Comparison of ENCODE assay signal across 8 cellular contexts in genomic region chr16:85615852-85616607, GRCh38. TPM values are rescaled to one million over a fixed set of nuclear protein-coding genes. Genes with fewer than 3 reads are reported as not detected.
A peak's percentile ranks its signal among the peaks of the same experiment; 100 is the strongest.
DNase-seq lines count a peak whose midpoint lies in the region; ATAC-seq, FAIRE-seq and TF ChIP-seq lines count a peak whose summit lies in the region.

No MANE protein-coding gene starts in this region.

- peaks cover 30% of the 10 kb centered on the region for H3K79me2 ChIP-seq in astrocyte (ENCODE audit: insufficient read depth, low read length)
- H3K79me2 ChIP-seq in hepatocyte, result peaks cover 74% of the 10 kb centered on the region

- H3K27ac ChIP-seq in CD4-positive, alpha-beta T cell (ENCODE audit: low read depth, low read length), result no peak overlapping the region
- H3K27ac ChIP-seq in KOPT-K1 (ENCODE audit: low read depth, low read length, poor library complexity, severe bottlenecking) (peak overlapping the region; percentile 91), astrocyte (ENCODE audit: low read depth, low read length) (no peak overlapping the region), hepatocyte (peak overlapping the region; percentile 99), sigmoid colon (peak overlapping the region; percentile 93 to 97 (median 95))

- H3K9ac ChIP-seq in astrocyte (ENCODE audit: low read length), result peak overlapping the region; percentile 11

- FAIRE-seq in astrocyte (lab: Jason Lieb, UNC), result no peak

- intact Hi-C loops in CD4-positive, alpha-beta T cell (cut with DNase I, micrococcal nuclease), result loop anchor here in 1 of 2 experiments (10.0 kb wide), 1 partner anchor 341 kb away; no protein-coding TSS in a partner anchor
- intact Hi-C loops in sigmoid colon (cut with DNase I), result loop anchor here (10.0 kb wide), 1 partner anchor 311 kb away; no protein-coding TSS in a partner anchor

- CTCF ChIA-PET in CD4-positive, alpha-beta T cell (lab: Charles Lee), result interaction anchor here (0.6 to 3.6 kb wide), 23 partner anchors 10 to 371 kb away, joined by 3 to 38 read pairs (median 4); no protein-coding TSS in a partner anchor

- peaks cover 23% of the 10 kb centered on the region for H3K27me3 Mint-ChIP-seq in CD4-positive, alpha-beta T cell
- peaks cover 6% of the 10 kb centered on the region for H3K27me3 Mint-ChIP-seq in astrocyte (ENCODE audit: low read depth, unreplicated experiment)

- DNase-seq in CD4-positive, alpha-beta T cell, result peak; percentile 60 to 78 (median 70)
- DNase-seq in T-helper 9 cell, result peak; percentile 75
- DNase-seq in astrocyte (ENCODE audit: low read depth), result peak; percentile 72
- DNase-seq in hepatocyte (ENCODE audit: low spot score), result peak; percentile 90
- DNase-seq in sigmoid colon, result peak; percentile 91

- H3K4me2 ChIP-seq in astrocyte (ENCODE audit: low read length) (peak overlapping the region; percentile 86), hepatocyte (peak overlapping the region; percentile 100)

- no peaks in the 10 kb centered on the region for H3K9me3 ChIP-seq in CD4-positive, alpha-beta T cell (ENCODE audit: control insufficient read depth, low read length)
- H3K9me3 ChIP-seq in KOPT-K1 (ENCODE audit: insufficient read depth, low read length, poor library complexity, severe bottlenecking) (no peaks in the 10 kb centered on the region), astrocyte (ENCODE audit: insufficient read depth, low read depth, low read length) (no peaks in the 10 kb centered on the region), hepatocyte (ENCODE audit: low read depth) (no peaks in the 10 kb centered on the region), sigmoid colon (no peaks in the 10 kb centered on the region)

- H4K20me1 ChIP-seq in astrocyte (ENCODE audit: insufficient read depth, low read length), result peaks cover 81% of the 10 kb centered on the region
- H4K20me1 ChIP-seq in hepatocyte (ENCODE audit: insufficient read depth, poor library complexity, severe bottlenecking), result peaks cover 78% of the 10 kb centered on the region

- H3K9me3 Mint-ChIP-seq in CD4-positive, alpha-beta T cell, result no peaks in the 10 kb centered on the region
- no peaks in the 10 kb centered on the region for H3K9me3 Mint-ChIP-seq in astrocyte (ENCODE audit: unreplicated experiment)

- peaks cover 7% of the 10 kb centered on the region for H3K27me3 ChIP-seq in CD4-positive, alpha-beta T cell (ENCODE audit: control insufficient read depth, insufficient read depth, low read length)
- H3K27me3 ChIP-seq in astrocyte (ENCODE audit: insufficient read depth, low read length), result peaks cover 3% of the 10 kb centered on the region
- no peaks in the 10 kb centered on the region for H3K27me3 ChIP-seq in hepatocyte
- no peaks in the 10 kb centered on the region for H3K27me3 ChIP-seq in sigmoid colon

- TF ChIP-seq EP300 in sigmoid colon (IDR thresholded peaks at IDR 0.05), result no peak

- H2AFZ ChIP-seq in astrocyte (ENCODE audit: low read depth, low read length), result no peak overlapping the region
- no peak overlapping the region for H2AFZ ChIP-seq in hepatocyte

- peak; percentile 75 for TF ChIP-seq CTCF in CD4-positive, alpha-beta T cell (IDR thresholded peaks at IDR 0.05)
- peak; percentile 84 for TF ChIP-seq CTCF in astrocyte (IDR thresholded peaks at IDR 0.05; ENCODE audit: insufficient read depth, low read depth, low read length)
- peak; percentile 95 for TF ChIP-seq CTCF in hepatocyte (IDR thresholded peaks at IDR 0.05; ENCODE audit: poor library complexity)
- peak; percentile 80 to 95 (median 86) for TF ChIP-seq CTCF in sigmoid colon (IDR thresholded peaks at IDR 0.05)

- H3K4me1 ChIP-seq in astrocyte (ENCODE audit: insufficient read depth, low read length) (peaks cover 38% of the 10 kb centered on the region), hepatocyte (ENCODE audit: insufficient read depth) (peaks cover 49% of the 10 kb centered on the region), sigmoid colon (peaks cover 0 to 68% (median 54%) of the 10 kb centered on the region in 4 donors)

- peak overlapping the region; percentile 46 for H3K27ac Mint-ChIP-seq in CD4-positive, alpha-beta T cell
- H3K27ac Mint-ChIP-seq in astrocyte (ENCODE audit: unreplicated experiment), result peak overlapping the region; percentile 18

- H3K4me3 ChIP-seq in astrocyte (ENCODE audit: insufficient read depth, low read depth, low read length) (no peak overlapping the region), hepatocyte (no peak overlapping the region), sigmoid colon (peak overlapping the region in 2 of 4 donors; percentile 15 to 19)

- WGBS in hepatocyte (ENCODE audit: low lambda C conversion rate, missing lambda C conversion rate), result 32% methylated on average over 21 of the region's 21 CpGs
- WGBS in sigmoid colon, 2 donors, result 26 to 49% methylated on average over 21 of the region's 21 CpGs

- peaks cover 27% of the 10 kb centered on the region for H3K4me1 Mint-ChIP-seq in CD4-positive, alpha-beta T cell (ENCODE audit: low read depth)
- H3K4me1 Mint-ChIP-seq in astrocyte (ENCODE audit: low read depth, unreplicated experiment), result peaks cover 11% of the 10 kb centered on the region

- H3K36me3 ChIP-seq in KOPT-K1 (ENCODE audit: insufficient read depth, low read length), result peaks cover 45% of the 10 kb centered on the region
- no peaks in the 10 kb centered on the region for H3K36me3 ChIP-seq in astrocyte (ENCODE audit: insufficient read depth, low read length)
- no peaks in the 10 kb centered on the region for H3K36me3 ChIP-seq in hepatocyte (replicated peaks; ENCODE audit: insufficient read depth, low read depth)
- H3K36me3 ChIP-seq in sigmoid colon, result no peaks in the 10 kb centered on the region

- ATAC-seq in CD4-positive, alpha-beta T cell (ENCODE audit: poor library complexity), result peak; percentile 66
- ATAC-seq in GM19467 (IDR thresholded peaks at IDR 0.05; ENCODE audit: unreplicated experiment), result peak; percentile 31
- ATAC-seq in HG03025 (IDR thresholded peaks at IDR 0.05; ENCODE audit: low FRiP score, unreplicated experiment), result no peak

- H3K9me2 ChIP-seq in hepatocyte (replicated peaks; ENCODE audit: insufficient read depth), result no peaks in the 10 kb centered on the region

- peak overlapping the region; percentile 84 for H3K4me3 Mint-ChIP-seq in CD4-positive, alpha-beta T cell
- peak overlapping the region; percentile 27 for H3K4me3 Mint-ChIP-seq in astrocyte (ENCODE audit: unreplicated experiment)

- POLR2A ChIA-PET in CD4-positive, alpha-beta T cell (lab: Charles Lee), result interaction anchor here (0.6 to 2.8 kb wide), 10 partner anchors 11 to 511 kb away, joined by 3 to 14 read pairs (median 4); no protein-coding TSS in a partner anchor

- TF ChIP-seq POLR2A in sigmoid colon (IDR thresholded peaks at IDR 0.05), result no peak

- no peaks in the 10 kb centered on the region for H3K36me3 Mint-ChIP-seq in CD4-positive, alpha-beta T cell (ENCODE audit: low read depth)
- H3K36me3 Mint-ChIP-seq in astrocyte (ENCODE audit: low read depth, unreplicated experiment), result peaks cover 6% of the 10 kb centered on the region

RNA-seq across cellular contexts. Expression of gene GSE1, which starts 2.9 kb away (rescaled TPM):
- 10 to 100 TPM; 11.7 to 13.7 TPM for total RNA-seq in CD4-positive, alpha-beta T cell
- total RNA-seq in astrocyte, result 30.1 and 35.0 TPM in 2 replicates
- 32.8 and 43.5 TPM in 2 replicates for total RNA-seq in hepatocyte
- polyA plus RNA-seq in hepatocyte, result 27.9 and 33.1 TPM in 2 replicates
- total RNA-seq in sigmoid colon, result 10 to 100 TPM; 30.8 to 76.7 (median 47.3) TPM
- polyA plus RNA-seq in sigmoid colon, result 10 to 100 TPM; 12.0 to 49.5 (median 19.4) TPM

Comparison
In these comparisons a context has a peak if more than half of its experiments do, and no peak if none do; other contexts are left out.
1. H3K27ac ChIP-seq: peak in KOPT-K1 (single experiment), hepatocyte (single experiment) and sigmoid colon (4 of 4); none in CD4-positive, alpha-beta T cell (single experiment) and astrocyte (single experiment).
2. Peak in every context shown above with its lines, with median percentiles within 50 percentile points of each other: DNase-seq and CTCF ChIP-seq.